In the genomic region with DNA sequence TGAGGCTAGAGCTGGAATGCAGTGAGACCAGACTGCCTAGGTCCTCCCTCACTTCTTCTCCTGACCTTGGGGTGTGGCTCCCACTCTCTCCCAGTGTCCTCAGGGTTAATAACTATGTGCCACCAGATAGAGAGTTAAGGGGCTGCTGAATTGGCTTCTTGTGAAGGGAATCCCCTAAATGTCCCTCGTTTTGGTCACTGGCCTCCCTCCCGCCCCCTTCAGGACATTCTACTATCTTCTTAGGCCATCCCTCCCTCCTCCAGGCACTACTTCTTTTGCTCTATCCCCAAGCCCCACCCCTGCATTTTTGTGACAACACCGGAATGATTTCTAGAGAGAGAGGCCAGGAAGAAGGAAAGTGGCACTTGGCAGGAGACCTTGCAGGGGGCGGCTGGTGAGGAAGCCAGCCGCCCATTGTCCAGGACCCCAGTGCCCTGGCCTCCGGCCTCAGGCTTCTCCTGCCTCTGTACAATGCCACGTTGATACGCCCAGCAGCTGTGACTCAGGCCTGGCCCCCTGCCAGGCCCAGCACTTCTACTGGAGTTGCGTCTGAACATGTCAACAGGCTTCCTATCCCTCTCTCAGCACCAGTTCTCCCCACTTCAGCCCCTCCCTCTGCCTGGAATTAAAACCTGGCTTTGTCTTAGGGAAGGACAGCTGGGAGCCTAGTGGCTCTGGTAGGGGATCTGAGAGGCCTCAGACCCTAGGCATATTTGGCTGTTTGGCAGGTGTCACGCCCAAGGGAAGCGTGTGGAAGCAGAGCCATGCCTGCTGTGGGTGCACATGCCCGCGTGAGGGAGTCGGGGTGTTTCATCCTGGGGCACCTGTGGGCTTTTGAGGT, we compare ENCODE assay signal across 8 cellular contexts. TPM values are rescaled to one million over a fixed set of nuclear protein-coding genes. Genes with fewer than 3 reads are reported as not detected.
A peak's percentile ranks its signal among the peaks of the same experiment; 100 is the strongest.
DNase-seq lines count a peak whose midpoint lies in the region; ATAC-seq and TF ChIP-seq lines count a peak whose summit lies in the region.

No MANE protein-coding gene starts in this region.

- intact Hi-C loops in sciatic nerve (cut with DNase I): no loop called here

- peak; percentile 87 for ATAC-seq in sciatic nerve
- no peak for ATAC-seq in GM21619 (IDR thresholded peaks at IDR 0.05; ENCODE audit: unreplicated experiment)
- no peak for ATAC-seq in HG03571 (IDR thresholded peaks at IDR 0.05; ENCODE audit: unreplicated experiment)

- no peak for DNase-seq in GM12864 (ENCODE audit: low read depth)
- peak; percentile 88 for DNase-seq in NCI-H2029 (lab: John Stamatoyannopoulos, UW)
- peak; percentile 57 for DNase-seq in T-helper 22 cell (ENCODE audit: low read depth)
- DNase-seq in astrocyte of the spinal cord (ENCODE audit: low read depth, low spot score): peak; percentile 99
- peak; percentile 36 to 96 (median 85) for DNase-seq in hypothalamus (lab: John Stamatoyannopoulos, UW)
- DNase-seq in sciatic nerve (ENCODE audit: low spot score): peak; percentile 96

- H3K4me3 ChIP-seq in GM12864 (ENCODE audit: low read depth, low read length): no peak overlapping the region
- peak overlapping the region; percentile 21 for H3K4me3 ChIP-seq in astrocyte of the spinal cord (ENCODE audit: low read depth, low read length)

- in situ Hi-C loops in astrocyte of the spinal cord (cut with HindIII; ENCODE audit: low sequenced_read_pairs): no loop called here

- peak; percentile 25 for TF ChIP-seq CTCF in GM12864 (IDR thresholded peaks at IDR 0.05; ENCODE audit: low read depth, low read length, missing control alignments)
- peak; percentile 38 for TF ChIP-seq CTCF in astrocyte of the spinal cord (IDR thresholded peaks at IDR 0.05; ENCODE audit: low read depth, low read length)

RNA-seq across cellular contexts. Expression of a gene that starts 9.1 kb away (rescaled TPM):
- 322 TPM for total RNA-seq in sciatic nerve

RNA-seq across cellular contexts. Expression of a gene that starts 29.8 kb away (rescaled TPM):
- total RNA-seq in sciatic nerve: 8.4 TPM

RNA-seq across cellular contexts. Expression of a gene that starts 41.3 kb away (rescaled TPM):
- 1.2 TPM for total RNA-seq in sciatic nerve
